ENCODE assay signal across 18 cellular contexts in genomic region chr1:205667909-205668643, GRCh38. TPM values are rescaled to one million over a fixed set of nuclear protein-coding genes. Genes with fewer than 3 reads are reported as not detected.
DNase-seq lines count a peak whose midpoint lies in the region; ATAC-seq and TF ChIP-seq lines count a peak whose summit lies in the region.
"Had no signal": no experiment of that assay in that cellular context is flagged by ENCODE, and none has a peak within 500 bp of the region (broad histone marks: within the 10 kb centered on the region; RNA-seq: fewer than 3 reads in every experiment).

No MANE protein-coding gene starts in this region.

- no peak for TF ChIP-seq CTCF in left ventricle myocardium inferior (IDR thresholded peaks at IDR 0.05; ENCODE audit: borderline replicate concordance)
- TF ChIP-seq CTCF in MCF 10A (IDR thresholded peaks at IDR 0.05; ENCODE audit: unreplicated experiment): no peak
- TF ChIP-seq CTCF in transverse colon (IDR thresholded peaks at IDR 0.05): no peak
- no peak for TF ChIP-seq CTCF in heart right ventricle (IDR thresholded peaks at IDR 0.05)

- H3K36me3 Mint-ChIP-seq in MCF 10A (ENCODE audit: insufficient read depth, unreplicated experiment): peaks cover 7% of the 10 kb centered on the region

- WGBS in right cardiac atrium: 74% methylated on average over 11 of the region's 11 CpGs
- 58 to 75% methylated on average over 4 to 11 of the region's 11 CpGs for WGBS in transverse colon (ENCODE audit: low coverage in 1 of 2), 2 donors
- 85% methylated on average over 11 of the region's 11 CpGs for WGBS in heart right ventricle, 2 donors

- ATAC-seq in right cardiac atrium (peak; percentile 14 to 22), HG03342 (IDR thresholded peaks at IDR 0.05; ENCODE audit: unreplicated experiment) (no peak), Right ventricle myocardium inferior (no peak), heart right ventricle (no peak)
- ATAC-seq: activated CD8-positive, alpha-beta T cell treated with anti-CD3 and anti-CD28 coated beads, Interleukin-2, amount 10 ng/mL, durations not matched to agents 7 days and 5 days had no signal

- peaks cover 28% of the 10 kb centered on the region for H3K4me1 Mint-ChIP-seq in MCF 10A (ENCODE audit: insufficient read depth, unreplicated experiment)

- H3K36me3 ChIP-seq in left ventricle myocardium inferior (no peaks in the 10 kb centered on the region), transverse colon (no peaks in the 10 kb centered on the region), heart right ventricle (peaks cover 0 to 4% (median 0%) of the 10 kb centered on the region in 9 donors)
- H3K36me3 ChIP-seq: brain microvascular endothelial cell, left lung, ovary had no signal

- DNase-seq in right cardiac atrium (peak; percentile 37 to 72 (median 67)), left ventricle myocardium inferior (no peak), MCF 10A (ENCODE audit: unreplicated experiment) (no peak), medulla oblongata (ENCODE audit: extremely low spot score) (peak; percentile 83), transverse colon (no peak), Right ventricle myocardium inferior (ENCODE audit: missing footprints) (no peak), heart right ventricle (no peak)
- DNase-seq: activated CD8-positive, alpha-beta T cell treated with anti-CD3 and anti-CD28 coated beads, Interleukin-2, amount 10 ng/mL, durations not matched to agents 7 days and 5 days; activated gamma-delta T cell; brain microvascular endothelial cell; IMR-90; left lung; NCI-H1417 treated with DMSO at 0.1 percent for 48 hours; NCI-H446 treated with DMSO at 0.1 percent for 48 hours; ovary; stimulated activated CD4-positive, alpha-beta T cell treated with anti-CD3 and anti-CD28 coated beads, Interleukin-15, amount 100 ng/mL, for 24 hours; trophoblast cell had no signal

- no peaks in the 10 kb centered on the region for H3K27me3 Mint-ChIP-seq in MCF 10A (ENCODE audit: insufficient read depth, unreplicated experiment)

- CTCF ChIA-PET in MCF 10A (lab: Yijun Ruan, JAX): interaction anchor here (0.6 to 13.9 kb wide), 12 partner anchors 10 to 1514 kb away, joined by 3 to 592 read pairs (median 4); no protein-coding TSS in a partner anchor

- H3K27me3 ChIP-seq in right cardiac atrium (ENCODE audit: control insufficient read depth, insufficient read depth) (no peaks in the 10 kb centered on the region), left ventricle myocardium inferior (ENCODE audit: low read depth) (no peaks in the 10 kb centered on the region), transverse colon (peaks cover 5% of the 10 kb centered on the region), heart right ventricle (peaks cover 0 to 3% (median 0%) of the 10 kb centered on the region in 7 donors)
- H3K27me3 ChIP-seq: brain microvascular endothelial cell, ovary had no signal

- in situ Hi-C loops in transverse colon (cut with MboI; ENCODE audit: low pct_ligation_motif_present in 1 of 4, low pct_unique_long_range_greater_than_20kb in 1 of 4, low sequenced_read_pairs in 3 of 4): no loop called here

- no TSS peak for BruUV-seq in MCF 10A (replicated peaks; lab: Mats Ljungman, UMichigan)

- H3K4me1 ChIP-seq in right cardiac atrium (ENCODE audit: control insufficient read depth, insufficient read depth, low read length) (peaks cover 7% of the 10 kb centered on the region), left ventricle myocardium inferior (peaks cover 41% of the 10 kb centered on the region), transverse colon (peaks cover 32 to 87% (median 65%) of the 10 kb centered on the region in 4 donors), heart right ventricle (peaks cover 0 to 38% (median 12%) of the 10 kb centered on the region in 9 donors)

- intact Hi-C loops in right cardiac atrium (cut with DNase I) (no loop called here), left ventricle myocardium inferior (cut with micrococcal nuclease) (no loop called here), MCF 10A (cut with micrococcal nuclease) (no loop called here), transverse colon (cut with DNase I; ENCODE audit: low total_unique reads) (no loop called here), Right ventricle myocardium inferior (cut with DNase I) (no loop called here), heart right ventricle (cut with DNase I) (loop anchor here in 2 of 10 donors (5.0 to 10.0 kb wide), 2 partner anchors 34 to 247 kb away; no protein-coding TSS in a partner anchor)

- H3K4me3 ChIP-seq in right cardiac atrium (ENCODE audit: low read length): no peak overlapping the region
- no peak overlapping the region for H3K4me3 ChIP-seq in left ventricle myocardium inferior
- no peak overlapping the region for H3K4me3 ChIP-seq in transverse colon
- H3K4me3 ChIP-seq in heart right ventricle: no peak overlapping the region
- H3K4me3 ChIP-seq: left lung, ovary had no signal

- peak overlapping the region; percentile 36 for H3K27ac Mint-ChIP-seq in MCF 10A (ENCODE audit: low read depth, unreplicated experiment)
- H3K27ac Mint-ChIP-seq: activated CD8-positive, alpha-beta T cell treated with anti-CD3 and anti-CD28 coated beads, Interleukin-2, amount 10 ng/mL, durations not matched to agents 7 days and 5 days had no signal

- no peaks in the 10 kb centered on the region for H3K9me3 Mint-ChIP-seq in MCF 10A (ENCODE audit: unreplicated experiment)

- no peak for TF ChIP-seq EP300 in transverse colon (IDR thresholded peaks at IDR 0.05; ENCODE audit: low read depth)

- no peak overlapping the region for H3K4me3 Mint-ChIP-seq in MCF 10A (ENCODE audit: unreplicated experiment)
- H3K4me3 Mint-ChIP-seq: activated CD8-positive, alpha-beta T cell treated with anti-CD3 and anti-CD28 coated beads, Interleukin-2, amount 10 ng/mL, durations not matched to agents 7 days and 5 days had no signal

- POLR2A ChIA-PET in MCF 10A (lab: Yijun Ruan, JAX): interaction anchor here (0.8 to 1.8 kb wide), 4 partner anchors 10 to 43 kb away, joined by 3 to 5 read pairs (median 4); no protein-coding TSS in a partner anchor

- TF ChIP-seq POLR2A in transverse colon (IDR thresholded peaks at IDR 0.05): no peak

- H3K27ac ChIP-seq in right cardiac atrium (ENCODE audit: low read length) (no peak overlapping the region), left ventricle myocardium inferior (replicated peaks) (no peak overlapping the region), transverse colon (peak overlapping the region; percentile 65 to 78 (median 72)), heart right ventricle (no peak overlapping the region)
- H3K27ac ChIP-seq: brain microvascular endothelial cell, left lung, ovary had no signal

- H3K9me3 ChIP-seq in right cardiac atrium (ENCODE audit: control insufficient read depth, low read length) (no peaks in the 10 kb centered on the region), left ventricle myocardium inferior (replicated peaks) (no peaks in the 10 kb centered on the region), transverse colon (no peaks in the 10 kb centered on the region), heart right ventricle (no peaks in the 10 kb centered on the region)
- H3K9me3 ChIP-seq: left lung, ovary had no signal

RNA-seq across cellular contexts. Expression of gene SLC45A3, which starts 12.2 kb away (rescaled TPM):
- total RNA-seq in right cardiac atrium (1 to 10 TPM; 1.5 to 3.6 (median 2.6) TPM), left ventricle myocardium inferior (5.2 TPM), MCF 10A (2022) (3.1 and 5.3 TPM in 2 replicates), transverse colon (10 to 100 TPM; 12.2 to 29.1 (median 17.0) TPM), Right ventricle myocardium inferior (6.5 TPM), heart right ventricle (1 to 10 TPM; 1.4 to 7.9 (median 2.2) TPM)
- polyA plus RNA-seq in right cardiac atrium (1.5 TPM), heart right ventricle (1 to 10 TPM; 1.8 to 4.5 TPM)

RNA-seq across cellular contexts. Expression of gene ELK4, which starts 36.3 kb away (rescaled TPM):
- 10 to 100 TPM; 39.7 to 45.0 (median 43.2) TPM for total RNA-seq in right cardiac atrium
- polyA plus RNA-seq in right cardiac atrium: 6.3 TPM
- 36.3 TPM for total RNA-seq in left ventricle myocardium inferior
- total RNA-seq in MCF 10A (2022): 101 and 109 TPM in 2 replicates
- total RNA-seq in transverse colon: 10 to 100 TPM; 16.0 to 24.1 (median 19.7) TPM
- total RNA-seq in Right ventricle myocardium inferior: 35.5 TPM
- 10 to 100 TPM; 34.2 to 45.6 (median 40.2) TPM for total RNA-seq in heart right ventricle
- polyA plus RNA-seq in heart right ventricle: 1 to 10 TPM; 4.7 to 5.9 TPM

Comparison
In these comparisons a context has a peak if more than half of its experiments do, and no peak if none do; other contexts are left out.
1. ATAC-seq: peak in right cardiac atrium (2 of 2); none in HG03342 (single experiment), Right ventricle myocardium inferior (single experiment) and heart right ventricle (0 of 8).
2. DNase-seq: peak in right cardiac atrium (3 of 3) and medulla oblongata (single experiment); none in left ventricle myocardium inferior (single experiment), MCF 10A (single experiment), transverse colon (single experiment), Right ventricle myocardium inferior (single experiment) and heart right ventricle (0 of 2).
3. H3K27ac ChIP-seq: peak in transverse colon (4 of 4); none in right cardiac atrium (single experiment), left ventricle myocardium inferior (single experiment) and heart right ventricle (0 of 10).